Comparison of ENCODE assay signal across 1 cellular context in the genomic region with DNA sequence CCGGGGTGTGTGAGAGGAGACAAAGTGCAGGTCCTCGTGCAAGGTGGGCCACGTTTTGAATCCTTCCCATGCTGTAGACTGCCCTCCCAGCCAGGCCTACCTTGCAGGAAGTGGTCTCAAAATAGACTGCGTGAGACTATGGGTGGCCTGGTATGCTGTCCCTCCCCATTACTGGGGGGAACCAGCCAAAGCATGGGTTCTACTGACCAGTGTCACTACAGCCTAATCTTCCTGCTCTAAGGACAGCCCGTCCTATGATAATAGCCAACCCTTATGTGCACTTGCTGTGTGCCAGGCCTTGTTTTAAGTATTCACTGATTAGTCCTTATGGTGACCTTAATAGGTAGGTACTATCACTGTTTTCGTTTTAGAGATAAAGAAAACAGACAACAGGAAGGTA.
TF ChIP-seq lines count a peak whose summit lies in the region.

No MANE protein-coding gene starts in this region.

TF ChIP-seq in H1, 55 proteins besides CTCF, POLR2A, EP300 and RAD21:
- TF ChIP-seq TAF1 (IDR thresholded peaks at IDR 0.05; ENCODE audit: low read depth, low read length) (no peak), BACH1 (IDR thresholded peaks at IDR 0.05; ENCODE audit: low read length) (no peak), HDAC6 (IDR thresholded peaks at IDR 0.05; ENCODE audit: low read depth, low read length) (no peak), ASH2L (IDR thresholded peaks at IDR 0.05; ENCODE audit: low read length) (no peak), TAF7 (optimal IDR thresholded peaks at IDR 0.05; ENCODE audit: borderline replicate concordance, low read depth, low read length) (no peak), BCL11A (IDR thresholded peaks at IDR 0.05; ENCODE audit: low read depth in 2 of 2, low read length in 2 of 2) (no peak), SIRT6 (IDR thresholded peaks at IDR 0.05; ENCODE audit: low read length) (no peak), CBX5 (IDR thresholded peaks at IDR 0.05; ENCODE audit: low read depth, low read length) (no peak), RNF2 (IDR thresholded peaks at IDR 0.05; ENCODE audit: borderline replicate concordance, low read depth, low read length, missing control alignments, poor library complexity, severe bottlenecking) (no peak), SP4 (IDR thresholded peaks at IDR 0.05; ENCODE audit: low read length) (no peak), TCF12 (IDR thresholded peaks at IDR 0.05; ENCODE audit: low read depth, low read length) (no peak)
- TF ChIP-seq, protein P1, sequence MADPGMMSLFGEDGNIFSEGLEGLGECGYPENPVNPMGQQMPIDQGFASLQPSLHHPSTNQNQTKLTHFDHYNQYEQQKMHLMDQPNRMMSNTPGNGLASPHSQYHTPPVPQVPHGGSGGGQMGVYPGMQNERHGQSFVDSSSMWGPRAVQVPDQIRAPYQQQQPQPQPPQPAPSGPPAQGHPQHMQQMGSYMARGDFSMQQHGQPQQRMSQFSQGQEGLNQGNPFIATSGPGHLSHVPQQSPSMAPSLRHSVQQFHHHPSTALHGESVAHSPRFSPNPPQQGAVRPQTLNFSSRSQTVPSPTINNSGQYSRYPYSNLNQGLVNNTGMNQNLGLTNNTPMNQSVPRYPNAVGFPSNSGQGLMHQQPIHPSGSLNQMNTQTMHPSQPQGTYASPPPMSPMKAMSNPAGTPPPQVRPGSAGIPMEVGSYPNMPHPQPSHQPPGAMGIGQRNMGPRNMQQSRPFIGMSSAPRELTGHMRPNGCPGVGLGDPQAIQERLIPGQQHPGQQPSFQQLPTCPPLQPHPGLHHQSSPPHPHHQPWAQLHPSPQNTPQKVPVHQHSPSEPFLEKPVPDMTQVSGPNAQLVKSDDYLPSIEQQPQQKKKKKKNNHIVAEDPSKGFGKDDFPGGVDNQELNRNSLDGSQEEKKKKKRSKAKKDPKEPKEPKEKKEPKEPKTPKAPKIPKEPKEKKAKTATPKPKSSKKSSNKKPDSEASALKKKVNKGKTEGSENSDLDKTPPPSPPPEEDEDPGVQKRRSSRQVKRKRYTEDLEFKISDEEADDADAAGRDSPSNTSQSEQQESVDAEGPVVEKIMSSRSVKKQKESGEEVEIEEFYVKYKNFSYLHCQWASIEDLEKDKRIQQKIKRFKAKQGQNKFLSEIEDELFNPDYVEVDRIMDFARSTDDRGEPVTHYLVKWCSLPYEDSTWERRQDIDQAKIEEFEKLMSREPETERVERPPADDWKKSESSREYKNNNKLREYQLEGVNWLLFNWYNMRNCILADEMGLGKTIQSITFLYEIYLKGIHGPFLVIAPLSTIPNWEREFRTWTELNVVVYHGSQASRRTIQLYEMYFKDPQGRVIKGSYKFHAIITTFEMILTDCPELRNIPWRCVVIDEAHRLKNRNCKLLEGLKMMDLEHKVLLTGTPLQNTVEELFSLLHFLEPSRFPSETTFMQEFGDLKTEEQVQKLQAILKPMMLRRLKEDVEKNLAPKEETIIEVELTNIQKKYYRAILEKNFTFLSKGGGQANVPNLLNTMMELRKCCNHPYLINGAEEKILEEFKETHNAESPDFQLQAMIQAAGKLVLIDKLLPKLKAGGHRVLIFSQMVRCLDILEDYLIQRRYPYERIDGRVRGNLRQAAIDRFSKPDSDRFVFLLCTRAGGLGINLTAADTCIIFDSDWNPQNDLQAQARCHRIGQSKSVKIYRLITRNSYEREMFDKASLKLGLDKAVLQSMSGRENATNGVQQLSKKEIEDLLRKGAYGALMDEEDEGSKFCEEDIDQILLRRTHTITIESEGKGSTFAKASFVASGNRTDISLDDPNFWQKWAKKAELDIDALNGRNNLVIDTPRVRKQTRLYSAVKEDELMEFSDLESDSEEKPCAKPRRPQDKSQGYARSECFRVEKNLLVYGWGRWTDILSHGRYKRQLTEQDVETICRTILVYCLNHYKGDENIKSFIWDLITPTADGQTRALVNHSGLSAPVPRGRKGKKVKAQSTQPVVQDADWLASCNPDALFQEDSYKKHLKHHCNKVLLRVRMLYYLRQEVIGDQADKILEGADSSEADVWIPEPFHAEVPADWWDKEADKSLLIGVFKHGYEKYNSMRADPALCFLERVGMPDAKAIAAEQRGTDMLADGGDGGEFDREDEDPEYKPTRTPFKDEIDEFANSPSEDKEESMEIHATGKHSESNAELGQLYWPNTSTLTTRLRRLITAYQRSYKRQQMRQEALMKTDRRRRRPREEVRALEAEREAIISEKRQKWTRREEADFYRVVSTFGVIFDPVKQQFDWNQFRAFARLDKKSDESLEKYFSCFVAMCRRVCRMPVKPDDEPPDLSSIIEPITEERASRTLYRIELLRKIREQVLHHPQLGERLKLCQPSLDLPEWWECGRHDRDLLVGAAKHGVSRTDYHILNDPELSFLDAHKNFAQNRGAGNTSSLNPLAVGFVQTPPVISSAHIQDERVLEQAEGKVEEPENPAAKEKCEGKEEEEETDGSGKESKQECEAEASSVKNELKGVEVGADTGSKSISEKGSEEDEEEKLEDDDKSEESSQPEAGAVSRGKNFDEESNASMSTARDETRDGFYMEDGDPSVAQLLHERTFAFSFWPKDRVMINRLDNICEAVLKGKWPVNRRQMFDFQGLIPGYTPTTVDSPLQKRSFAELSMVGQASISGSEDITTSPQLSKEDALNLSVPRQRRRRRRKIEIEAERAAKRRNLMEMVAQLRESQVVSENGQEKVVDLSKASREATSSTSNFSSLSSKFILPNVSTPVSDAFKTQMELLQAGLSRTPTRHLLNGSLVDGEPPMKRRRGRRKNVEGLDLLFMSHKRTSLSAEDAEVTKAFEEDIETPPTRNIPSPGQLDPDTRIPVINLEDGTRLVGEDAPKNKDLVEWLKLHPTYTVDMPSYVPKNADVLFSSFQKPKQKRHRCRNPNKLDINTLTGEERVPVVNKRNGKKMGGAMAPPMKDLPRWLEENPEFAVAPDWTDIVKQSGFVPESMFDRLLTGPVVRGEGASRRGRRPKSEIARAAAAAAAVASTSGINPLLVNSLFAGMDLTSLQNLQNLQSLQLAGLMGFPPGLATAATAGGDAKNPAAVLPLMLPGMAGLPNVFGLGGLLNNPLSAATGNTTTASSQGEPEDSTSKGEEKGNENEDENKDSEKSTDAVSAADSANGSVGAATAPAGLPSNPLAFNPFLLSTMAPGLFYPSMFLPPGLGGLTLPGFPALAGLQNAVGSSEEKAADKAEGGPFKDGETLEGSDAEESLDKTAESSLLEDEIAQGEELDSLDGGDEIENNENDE (IDR thresholded peaks at IDR 0.05; ENCODE audit: insufficient replicate concordance, low read length) = no peak
